In genomic region chr7:99558306-99559275, GRCh38 we compare ENCODE assay signal across 8 cellular contexts. TPM values are rescaled to one million over a fixed set of nuclear protein-coding genes. Genes with fewer than 3 reads are reported as not detected.
A peak's percentile ranks its signal among the peaks of the same experiment; 100 is the strongest.
DNase-seq lines count a peak whose midpoint lies in the region; ATAC-seq and TF ChIP-seq lines count a peak whose summit lies in the region.

A gene with protein sequence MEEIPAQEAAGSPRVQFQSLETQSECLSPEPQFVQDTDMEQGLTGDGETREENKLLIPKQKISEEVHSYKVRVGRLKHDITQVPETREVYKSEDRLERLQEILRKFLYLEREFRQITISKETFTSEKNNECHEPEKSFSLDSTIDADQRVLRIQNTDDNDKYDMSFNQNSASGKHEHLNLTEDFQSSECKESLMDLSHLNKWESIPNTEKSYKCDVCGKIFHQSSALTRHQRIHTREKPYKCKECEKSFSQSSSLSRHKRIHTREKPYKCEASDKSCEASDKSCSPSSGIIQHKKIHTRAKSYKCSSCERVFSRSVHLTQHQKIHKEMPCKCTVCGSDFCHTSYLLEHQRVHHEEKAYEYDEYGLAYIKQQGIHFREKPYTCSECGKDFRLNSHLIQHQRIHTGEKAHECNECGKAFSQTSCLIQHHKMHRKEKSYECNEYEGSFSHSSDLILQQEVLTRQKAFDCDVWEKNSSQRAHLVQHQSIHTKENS (plus strand): TSS chr7:99558642. CDS start chr7:99560560, 1,918 bp downstream.

- TF ChIP-seq EP300 in esophagus muscularis mucosa (IDR thresholded peaks at IDR 0.05) = no peak

- H3K9me3 Mint-ChIP-seq in IgD-negative memory B cell = no peaks in the 10 kb centered on the region

- H3K27ac ChIP-seq in PC-9 = peak within 1 kb of the TSS; percentile 59
- peak within 1 kb of the TSS; percentile 97 to 98 (median 98) for H3K27ac ChIP-seq in esophagus muscularis mucosa (replicated peaks in 1 of 4)
- peak within 1 kb of the TSS; percentile 98 for H3K27ac ChIP-seq in muscle layer of colon (ENCODE audit: low read depth, low read length)

- intact Hi-C loops in PC-9 (cut with micrococcal nuclease; ENCODE audit: unreplicated experiment) = no loop called here
- intact Hi-C loops in esophagus muscularis mucosa (cut with DNase I) = loop anchor here (5.0 kb wide), 1 partner anchor 59 kb away; the partner anchor contains the start of gene ZSCAN25

- H3K27ac Mint-ChIP-seq in IgD-negative memory B cell = peak within 1 kb of the TSS; percentile 88 to 100 (median 99)

- H3K4me3 Mint-ChIP-seq in IgD-negative memory B cell = peak within 1 kb of the TSS; percentile 93 to 99 (median 98)

- no peak for TF ChIP-seq CTCF in PC-9 (conservative IDR thresholded peaks at IDR 0.05)
- TF ChIP-seq CTCF in esophagus muscularis mucosa (IDR thresholded peaks at IDR 0.05) = peak in 1 of 3 experiments; percentile 7

- POLR2A ChIA-PET in PC-9 (lab: Charles Lee; ENCODE audit: unreplicated experiment) = interaction anchor here (0.6 to 0.7 kb wide), 4 partner anchors 54 to 878 kb away, joined by 3 to 4 read pairs (median 4); partner anchors contain the start of genes BUD31, PDAP1 and ZKSCAN5

- peak within 1 kb of the TSS; percentile 96 for H3K9ac ChIP-seq in muscle layer of colon (ENCODE audit: low read length)

- CTCF ChIA-PET in PC-9 (lab: Charles Lee) = interaction anchor here (0.5 kb wide), 1 partner anchor 411 kb away, joined by 3 read pairs; no protein-coding TSS in a partner anchor

- peaks cover 34% of the 10 kb centered on the region for H3F3A ChIP-seq in PC-9 (ENCODE audit: insufficient read depth, low read depth)

- peaks cover 4% of the 10 kb centered on the region for H3K36me3 Mint-ChIP-seq in IgD-negative memory B cell

- H2AFZ ChIP-seq in PC-9 = peak within 1 kb of the TSS; percentile 98

- peak; percentile 84 for TF ChIP-seq POLR2A in esophagus muscularis mucosa (IDR thresholded peaks at IDR 0.05; ENCODE audit: low read depth)

- BruUV-seq in PC-9 (replicated peaks; lab: Mats Ljungman, UMichigan) = TSS peak; percentile 29

- DNase-seq in DMS 273 treated with DMSO at 0.1 percent for 48 hours (lab: John Stamatoyannopoulos, UW) = peak; percentile 72
- DNase-seq in PC-9 = peak; percentile 52 to 84
- peak; percentile 92 to 93 for DNase-seq in activated T-cell treated with anti-CD3 and anti-CD28 coated beads, Interleukin-2, amount 50 U/mL, for 48 hours
- peak; percentile 98 for DNase-seq in esophagus muscularis mucosa (ENCODE audit: extremely low spot score)
- peak; percentile 85 for DNase-seq in stimulated activated CD8-positive, alpha-beta memory T cell treated with anti-CD3 and anti-CD28 coated beads, Interleukin-7, amount 100 ng/mL, for 24 hours (ENCODE audit: low read depth)

- H3K9me3 ChIP-seq in PC-9 (ENCODE audit: insufficient read depth, low read depth) = no peaks in the 10 kb centered on the region
- no peaks in the 10 kb centered on the region for H3K9me3 ChIP-seq in esophagus muscularis mucosa
- no peaks in the 10 kb centered on the region for H3K9me3 ChIP-seq in muscle layer of colon (ENCODE audit: low read length)

- peak within 1 kb of the TSS; percentile 85 for H3K4me2 ChIP-seq in PC-9

- peak; percentile 66 for ATAC-seq in GM21526 (IDR thresholded peaks at IDR 0.05; ENCODE audit: low FRiP score, unreplicated experiment)

- H3K27me3 Mint-ChIP-seq in IgD-negative memory B cell = no peaks in the 10 kb centered on the region

- peaks cover 28% of the 10 kb centered on the region for H3K4me1 ChIP-seq in PC-9 (replicated peaks; ENCODE audit: insufficient read depth)
- H3K4me1 ChIP-seq in esophagus muscularis mucosa = peaks cover 34 to 68% (median 57%) of the 10 kb centered on the region in 4 donors
- peaks cover 24% of the 10 kb centered on the region for H3K4me1 ChIP-seq in muscle layer of colon (ENCODE audit: insufficient read depth, low read length)

- no peaks in the 10 kb centered on the region for H3K9me2 ChIP-seq in PC-9 (ENCODE audit: insufficient read depth)

- H3K27me3 ChIP-seq in PC-9 (ENCODE audit: insufficient read depth, low read depth) (no peaks in the 10 kb centered on the region), esophagus muscularis mucosa (no peaks in the 10 kb centered on the region), muscle layer of colon (ENCODE audit: control insufficient read depth in 1 of 2, insufficient read depth in 2 of 2, low read length in 2 of 2) (no peaks in the 10 kb centered on the region)

- peaks cover 26 to 35% (median 32%) of the 10 kb centered on the region in 3 donors for H3K4me1 Mint-ChIP-seq in IgD-negative memory B cell

- peaks cover 18% of the 10 kb centered on the region for H3K79me2 ChIP-seq in PC-9 (ENCODE audit: low read depth)

- no peaks in the 10 kb centered on the region for H4K20me1 ChIP-seq in PC-9 (ENCODE audit: insufficient read depth)

- H3K36me3 ChIP-seq in PC-9 (ENCODE audit: low read depth) = 0 out of 2 replicates have a peak, but pooled peaks cover 8% of the 10 kb centered on the region
- peaks cover 31 to 69% (median 41%) of the 10 kb centered on the region in 4 donors for H3K36me3 ChIP-seq in esophagus muscularis mucosa
- H3K36me3 ChIP-seq in muscle layer of colon (ENCODE audit: insufficient read depth, low read length) = peaks cover 42% of the 10 kb centered on the region

- H3K4me3 ChIP-seq in PC-9 = peak within 1 kb of the TSS; percentile 83
- peak within 1 kb of the TSS; percentile 72 to 97 (median 96) for H3K4me3 ChIP-seq in esophagus muscularis mucosa
- H3K4me3 ChIP-seq in muscle layer of colon (ENCODE audit: low read depth in 1 of 2, low read length in 2 of 2) = peak within 1 kb of the TSS; percentile 90 to 96

- WGBS in esophagus muscularis mucosa = 0% methylated on average over 4 of the region's 80 CpGs

RNA-seq across cellular contexts. Expression of the gene that starts here (rescaled TPM):
- polyA plus RNA-seq in IgD-negative memory B cell = 66.9 TPM
- total RNA-seq in PC-9 (2021) = 75.6 and 83.0 TPM in 2 replicates
- 100 to 1,000 TPM in 3 of 4 donors, 10 to 100 TPM in 1; 92.3 to 140 (median 112) TPM for total RNA-seq in esophagus muscularis mucosa

Comparison
In these comparisons a context has a peak if more than half of its experiments do, and no peak if none do; other contexts are left out.
1. Peak in every context shown above with its lines: DNase-seq, ATAC-seq, H3K4me3 ChIP-seq and H3K27ac ChIP-seq.